ENCODE assay signal across 29 cellular contexts in genomic region chr2:29797916-29798315, GRCh38.
"Had no signal": no experiment of that assay in that cellular context is flagged by ENCODE, and none has a peak within 500 bp of the region (broad histone marks: within the 10 kb centered on the region; RNA-seq: fewer than 3 reads in every experiment).

No MANE protein-coding gene starts in this region.

- ATAC-seq: effector memory CD8-positive, alpha-beta T cell; esophagus mucosa; foreskin keratinocyte; gastrocnemius medialis; gastroesophageal sphincter; heart left ventricle; heart right ventricle had no signal

- H3K4me1 ChIP-seq: colonic mucosa, foreskin keratinocyte, gastrocnemius medialis, heart left ventricle, heart right ventricle had no signal

- H3K79me2 ChIP-seq: hepatocyte had no signal

- H3K27ac ChIP-seq: colonic mucosa, coronary artery, dorsolateral prefrontal cortex, epithelial cell of prostate, esophagus muscularis mucosa, esophagus squamous epithelium, foreskin keratinocyte, gastrocnemius medialis, gastroesophageal sphincter, heart left ventricle, heart right ventricle, hepatocyte had no signal

- H3K36me3 ChIP-seq: colonic mucosa, esophagus muscularis mucosa, esophagus squamous epithelium, gastrocnemius medialis, gastroesophageal sphincter, heart left ventricle, heart right ventricle had no signal

- DNase-seq: colonic mucosa; cortex of kidney; dermis blood vessel endothelial cell; dorsolateral prefrontal cortex; effector CD4-positive, alpha-beta T cell; effector CD8-positive, alpha-beta T cell; effector memory CD4-positive, alpha-beta T cell; effector memory CD8-positive, alpha-beta T cell; endodermal cell; erythroblast; esophagus squamous epithelium; foreskin fibroblast; foreskin keratinocyte; foreskin melanocyte; gastrocnemius medialis; glutamatergic neuron; head of caudate nucleus; heart left ventricle; heart right ventricle had no signal

- H3K27me3 ChIP-seq: colonic mucosa, esophagus muscularis mucosa, gastrocnemius medialis had no signal

- H3K4me2 ChIP-seq: hepatocyte had no signal

- H3K9me3 ChIP-seq: colonic mucosa, esophagus muscularis mucosa, esophagus squamous epithelium, gastrocnemius medialis, gastroesophageal sphincter, heart left ventricle, heart right ventricle had no signal

- H3K4me3 ChIP-seq: colonic mucosa, coronary artery, dorsolateral prefrontal cortex, esophagus muscularis mucosa, esophagus squamous epithelium, gastrocnemius medialis, gastroesophageal sphincter, heart left ventricle, heart right ventricle, hepatocyte had no signal

- FAIRE-seq: colon, endometrium, endothelial cell of umbilical vein, frontal cortex had no signal

- H2AFZ ChIP-seq: hepatocyte had no signal
